Comparison of ENCODE assay signal across 8 cellular contexts in genomic region chr17:7478276-7479138, GRCh38. TPM values are rescaled to one million over a fixed set of nuclear protein-coding genes. Genes with fewer than 3 reads are reported as not detected.
DNase-seq lines count a peak whose midpoint lies in the region; ATAC-seq and TF ChIP-seq lines count a peak whose summit lies in the region.

No MANE protein-coding gene starts in this region.

- ATAC-seq in CD8-positive, alpha-beta T cell, result peak; percentile 37
- ATAC-seq in stimulated activated naive CD8-positive, alpha-beta T cell treated with anti-CD3 and anti-CD28 coated beads, Interleukin-15, Interleukin-2, amounts not matched to agents 100 U/mL and 50 U/mL, for 24 hours, result peak; percentile 36
- no peak for ATAC-seq in GM18909 (IDR thresholded peaks at IDR 0.05; ENCODE audit: poor library complexity, unreplicated experiment)

- peaks cover 74% of the 10 kb centered on the region for H3K4me1 Mint-ChIP-seq in CD8-positive, alpha-beta T cell (ENCODE audit: low read depth)

- TF ChIP-seq CTCF in CD8-positive, alpha-beta T cell (IDR thresholded peaks at IDR 0.05), result no peak

- H3K4me1 ChIP-seq in CD8-positive, alpha-beta T cell (ENCODE audit: insufficient read depth, low read length), result peaks cover 40% of the 10 kb centered on the region
- H3K4me1 ChIP-seq in mononuclear cell (ENCODE audit: insufficient read depth, low read length), result peaks cover 67% of the 10 kb centered on the region

- no peaks in the 10 kb centered on the region for H3K9me3 Mint-ChIP-seq in CD8-positive, alpha-beta T cell

- H3K4me3 ChIP-seq in CD8-positive, alpha-beta T cell (ENCODE audit: low read depth, low read length), result peak overlapping the region; percentile 68
- peak overlapping the region; percentile 65 for H3K4me3 ChIP-seq in mononuclear cell (ENCODE audit: low read length)

- DNase-seq in CD8-positive, alpha-beta T cell, result peak; percentile 47 to 84 (median 67)
- DNase-seq in MV-4-11 (lab: John Stamatoyannopoulos, UW), result peak; percentile 19
- peak; percentile 50 for DNase-seq in activated T-cell treated with anti-CD3 and anti-CD28 coated beads for 1 hour (ENCODE audit: low read depth)
- peak; percentile 61 for DNase-seq in epidermal melanocyte (ENCODE audit: insufficient read length, low spot score)
- peak; percentile 70 for DNase-seq in stimulated activated naive CD8-positive, alpha-beta T cell treated with anti-CD3 and anti-CD28 coated beads, Interleukin-15, Interleukin-2, amounts not matched to agents 100 U/mL and 50 U/mL, for 24 hours
- DNase-seq in SKM-1 treated with dmso at 0.1 percent for 144 hours (lab: John Stamatoyannopoulos, UW; ENCODE audit: unreplicated experiment), result no peak

- intact Hi-C loops in CD8-positive, alpha-beta T cell (cut with DNase I, micrococcal nuclease), result loop anchor here (1.0 kb wide), 2 partner anchors 23 to 43 kb away; partner anchors contain the start of gene TMEM102 (in 1 of the 2)

- CTCF ChIA-PET in CD8-positive, alpha-beta T cell (lab: Charles Lee), result interaction anchor here (1.3 to 4.0 kb wide), 3 partner anchors 35 to 123 kb away, joined by 4 to 34 read pairs (median 12); partner anchors contain the start of gene TMEM95

- peaks cover 4% of the 10 kb centered on the region for H3K36me3 ChIP-seq in CD8-positive, alpha-beta T cell (ENCODE audit: insufficient read depth, low read length)

- no peaks in the 10 kb centered on the region for H3K9me3 ChIP-seq in CD8-positive, alpha-beta T cell (ENCODE audit: low read length)
- H3K9me3 ChIP-seq in mononuclear cell (ENCODE audit: low read depth, low read length), result no peaks in the 10 kb centered on the region

- H3K36me3 Mint-ChIP-seq in CD8-positive, alpha-beta T cell, result peaks cover 35% of the 10 kb centered on the region

- no peaks in the 10 kb centered on the region for H3K27me3 ChIP-seq in CD8-positive, alpha-beta T cell (ENCODE audit: insufficient read depth, low read length)
- no peaks in the 10 kb centered on the region for H3K27me3 ChIP-seq in mononuclear cell (ENCODE audit: insufficient read depth, low read length)

- H3K27me3 Mint-ChIP-seq in CD8-positive, alpha-beta T cell (ENCODE audit: low read depth), result no peaks in the 10 kb centered on the region

- H3K27ac ChIP-seq in CD8-positive, alpha-beta T cell (ENCODE audit: low read depth, low read length), result peak overlapping the region; percentile 67

- peak overlapping the region; percentile 99 for H3K4me3 Mint-ChIP-seq in CD8-positive, alpha-beta T cell

- POLR2A ChIA-PET in CD8-positive, alpha-beta T cell (lab: Charles Lee), result interaction anchor here (0.8 to 5.8 kb wide), 13 partner anchors 12 to 237 kb away, joined by 3 to 68 read pairs (median 5); partner anchors contain the start of genes CHRNB1, TMEM102 and TP53

- peak overlapping the region; percentile 99 for H3K27ac Mint-ChIP-seq in CD8-positive, alpha-beta T cell

RNA-seq across cellular contexts. Expression of gene ZBTB4, which starts 0.9 kb away (rescaled TPM):
- 10 to 100 TPM; 61.6 to 62.7 TPM for total RNA-seq in CD8-positive, alpha-beta T cell
- 30.9 TPM for total RNA-seq in mononuclear cell

RNA-seq across cellular contexts. Expression of gene SLC35G6, which starts 2.7 kb away (rescaled TPM):
- not detected for total RNA-seq in CD8-positive, alpha-beta T cell
- total RNA-seq in mononuclear cell, result not detected

RNA-seq across cellular contexts. Expression of gene POLR2A, which starts 5.7 kb away (rescaled TPM):
- 100 to 1,000 TPM; 508 to 546 TPM for total RNA-seq in CD8-positive, alpha-beta T cell
- total RNA-seq in mononuclear cell, result 174 TPM

RNA-seq across cellular contexts. Expression of gene CHRNB1, which starts 33.6 kb away (rescaled TPM):
- total RNA-seq in CD8-positive, alpha-beta T cell, result 1 to 10 TPM; 3.0 to 4.5 TPM
- 3.3 TPM for total RNA-seq in mononuclear cell

RNA-seq across cellular contexts. Expression of gene FGF11, which starts 39.2 kb away (rescaled TPM):
- total RNA-seq in CD8-positive, alpha-beta T cell, result 1 to 10 TPM; 1.7 TPM
- 0.21 TPM for total RNA-seq in mononuclear cell
